ENCODE assay signal across 11 cellular contexts in the genomic region with DNA sequence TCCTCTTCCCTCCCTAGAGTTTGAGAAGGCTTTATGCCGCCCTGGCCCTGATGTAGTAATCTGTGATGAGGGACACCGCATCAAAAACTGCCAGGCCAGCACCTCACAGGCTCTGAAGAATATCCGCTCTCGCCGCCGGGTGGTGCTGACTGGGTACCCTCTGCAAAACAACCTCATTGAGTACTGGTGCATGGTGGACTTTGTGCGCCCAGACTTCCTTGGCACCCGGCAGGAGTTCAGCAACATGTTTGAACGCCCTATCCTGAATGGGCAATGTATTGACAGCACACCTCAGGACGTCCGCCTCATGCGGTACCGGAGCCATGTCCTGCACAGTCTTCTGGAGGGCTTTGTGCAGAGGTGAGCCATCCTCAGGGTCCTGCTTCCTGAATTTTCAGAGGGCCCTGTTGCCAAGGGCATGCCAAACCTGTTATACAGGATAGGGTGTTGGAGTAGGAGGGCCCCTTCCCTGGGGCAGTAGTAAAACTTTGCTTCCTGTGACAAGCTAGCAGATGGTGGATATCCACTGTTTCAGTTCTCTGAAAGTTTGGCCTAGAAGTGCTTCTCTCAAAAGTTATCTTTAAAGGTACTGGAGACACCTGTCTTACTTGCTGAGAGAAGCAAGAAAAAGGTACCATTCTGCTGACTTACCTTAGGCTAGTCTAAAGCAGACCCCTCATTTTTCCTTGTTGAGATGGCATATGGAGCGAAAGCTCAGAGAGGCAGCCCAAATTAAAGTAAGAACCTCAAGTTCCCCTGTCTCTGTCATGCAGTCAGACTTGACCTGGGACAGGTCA.
"Had no signal": no experiment of that assay in that cellular context is flagged by ENCODE, and none has a peak within 500 bp of the region (broad histone marks: within the 10 kb centered on the region; RNA-seq: fewer than 3 reads in every experiment).

No MANE protein-coding gene starts in this region.

- H3K4me3 Mint-ChIP-seq: activated CD8-positive, alpha-beta memory T cell treated with anti-CD3 and anti-CD28 coated beads, Interleukin-2, amount 10 ng/mL, durations not matched to agents 7 days and 5 days; activated T-cell treated with anti-CD3 and anti-CD28 coated beads, Interleukin-2, amount 50 U/mL, for 24 hours; endodermal cell; neural crest cell; T-helper 17 cell had no signal

- H3K27me3 Mint-ChIP-seq: activated CD8-positive, alpha-beta memory T cell treated with anti-CD3 and anti-CD28 coated beads, Interleukin-2, amount 10 ng/mL, durations not matched to agents 7 days and 5 days; activated T-cell treated with anti-CD3 and anti-CD28 coated beads, Interleukin-2, amount 50 U/mL, for 24 hours; T-helper 17 cell had no signal

- H3K9me3 Mint-ChIP-seq: activated naive CD4-positive, alpha-beta T cell treated with anti-CD3 and anti-CD28 coated beads, Interleukin-2, amount 50 U/mL, for 72 hours; activated T-cell treated with anti-CD3 and anti-CD28 coated beads, Interleukin-2, amount 50 U/mL, for 24 hours; endodermal cell; neural crest cell had no signal

- H3K4me1 Mint-ChIP-seq: activated CD8-positive, alpha-beta memory T cell treated with anti-CD3 and anti-CD28 coated beads, Interleukin-2, amount 10 ng/mL, durations not matched to agents 7 days and 5 days; endodermal cell; neural crest cell; T-helper 17 cell had no signal

- H3K27ac Mint-ChIP-seq: activated CD8-positive, alpha-beta memory T cell treated with anti-CD3 and anti-CD28 coated beads, Interleukin-2, amount 10 ng/mL, durations not matched to agents 7 days and 5 days; activated naive CD4-positive, alpha-beta T cell treated with anti-CD3 and anti-CD28 coated beads, Interleukin-2, amount 50 U/mL, for 72 hours; activated T-cell treated with anti-CD3 and anti-CD28 coated beads, Interleukin-2, amount 50 U/mL, for 24 hours; T-helper 17 cell had no signal

- DNase-seq: activated CD4-positive, alpha-beta T cell treated with anti-CD3 and anti-CD28 coated beads, Interleukin-2, amount 50 U/mL, for 4 hours; activated effector memory CD4-positive, alpha-beta T cell treated with Interleukin-2 at 50 U/mL for 16 hours; activated T-cell treated with anti-CD3 and anti-CD28 coated beads, Interleukin-2, amount 50 U/mL, for 24 hours; heart left ventricle; ovary; T-helper 17 cell; uterus had no signal
